1 cellular context compared by ENCODE assay signal in the genomic region with DNA sequence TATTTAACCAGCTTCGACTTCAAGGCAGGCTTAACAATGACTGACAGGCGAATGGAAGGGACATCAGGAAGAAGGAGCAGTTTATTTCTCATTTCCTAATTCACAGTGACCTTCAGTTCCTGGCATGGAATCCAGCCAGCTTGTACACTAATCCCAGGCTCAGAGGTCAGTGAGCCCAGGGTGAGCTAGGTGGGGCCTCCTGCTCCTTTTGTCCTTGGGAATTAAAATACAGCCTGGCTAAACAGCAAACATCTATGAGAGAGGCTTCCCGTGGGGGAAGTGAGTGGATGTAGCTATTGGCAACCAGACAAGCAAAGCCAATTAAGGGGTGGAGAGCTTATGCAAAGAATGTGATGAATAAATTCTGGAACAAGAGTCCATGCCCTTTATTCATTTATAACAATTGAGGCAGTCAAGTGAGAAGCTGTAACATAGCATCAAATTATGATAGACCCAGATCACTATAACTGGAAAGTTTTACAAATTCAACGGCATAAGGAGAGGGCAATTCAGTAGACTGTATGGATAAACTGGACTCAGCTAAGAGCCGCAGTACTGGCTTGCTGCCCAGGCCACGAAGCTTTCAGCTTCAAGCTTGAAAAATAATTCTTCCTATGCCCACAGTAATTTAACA.
TF ChIP-seq lines count a peak whose summit lies in the region.

No MANE protein-coding gene starts in this region.

TF ChIP-seq in HepG2, 621 proteins besides CTCF, POLR2A, EP300 and RAD21 (continued from another document and continues in another):
- TF ChIP-seq, protein P1, sequence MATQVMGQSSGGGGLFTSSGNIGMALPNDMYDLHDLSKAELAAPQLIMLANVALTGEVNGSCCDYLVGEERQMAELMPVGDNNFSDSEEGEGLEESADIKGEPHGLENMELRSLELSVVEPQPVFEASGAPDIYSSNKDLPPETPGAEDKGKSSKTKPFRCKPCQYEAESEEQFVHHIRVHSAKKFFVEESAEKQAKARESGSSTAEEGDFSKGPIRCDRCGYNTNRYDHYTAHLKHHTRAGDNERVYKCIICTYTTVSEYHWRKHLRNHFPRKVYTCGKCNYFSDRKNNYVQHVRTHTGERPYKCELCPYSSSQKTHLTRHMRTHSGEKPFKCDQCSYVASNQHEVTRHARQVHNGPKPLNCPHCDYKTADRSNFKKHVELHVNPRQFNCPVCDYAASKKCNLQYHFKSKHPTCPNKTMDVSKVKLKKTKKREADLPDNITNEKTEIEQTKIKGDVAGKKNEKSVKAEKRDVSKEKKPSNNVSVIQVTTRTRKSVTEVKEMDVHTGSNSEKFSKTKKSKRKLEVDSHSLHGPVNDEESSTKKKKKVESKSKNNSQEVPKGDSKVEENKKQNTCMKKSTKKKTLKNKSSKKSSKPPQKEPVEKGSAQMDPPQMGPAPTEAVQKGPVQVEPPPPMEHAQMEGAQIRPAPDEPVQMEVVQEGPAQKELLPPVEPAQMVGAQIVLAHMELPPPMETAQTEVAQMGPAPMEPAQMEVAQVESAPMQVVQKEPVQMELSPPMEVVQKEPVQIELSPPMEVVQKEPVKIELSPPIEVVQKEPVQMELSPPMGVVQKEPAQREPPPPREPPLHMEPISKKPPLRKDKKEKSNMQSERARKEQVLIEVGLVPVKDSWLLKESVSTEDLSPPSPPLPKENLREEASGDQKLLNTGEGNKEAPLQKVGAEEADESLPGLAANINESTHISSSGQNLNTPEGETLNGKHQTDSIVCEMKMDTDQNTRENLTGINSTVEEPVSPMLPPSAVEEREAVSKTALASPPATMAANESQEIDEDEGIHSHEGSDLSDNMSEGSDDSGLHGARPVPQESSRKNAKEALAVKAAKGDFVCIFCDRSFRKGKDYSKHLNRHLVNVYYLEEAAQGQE (IDR thresholded peaks at IDR 0.05; ENCODE audit: borderline replicate concordance in 1 of 2, low read depth in 1 of 2, low read length in 2 of 2) = no peak
- no peak for TF ChIP-seq WIZ (CRISPR knock-in tag; IDR thresholded peaks at IDR 0.05)
- TF ChIP-seq PHF5A (CRISPR knock-in tag; IDR thresholded peaks at IDR 0.05; ENCODE audit: low read depth, unreplicated experiment) = peak; percentile 89
- TF ChIP-seq NCOA5 (CRISPR knock-in tag; IDR thresholded peaks at IDR 0.05) = no peak
- no peak for TF ChIP-seq ZBTB7A (CRISPR knock-in tag; IDR thresholded peaks at IDR 0.05)
- peak; percentile 69; the same call in 1 of the 2 replicates for TF ChIP-seq ZNF430 (CRISPR knock-in tag; IDR thresholded peaks at IDR 0.05)
- TF ChIP-seq, protein P2, sequence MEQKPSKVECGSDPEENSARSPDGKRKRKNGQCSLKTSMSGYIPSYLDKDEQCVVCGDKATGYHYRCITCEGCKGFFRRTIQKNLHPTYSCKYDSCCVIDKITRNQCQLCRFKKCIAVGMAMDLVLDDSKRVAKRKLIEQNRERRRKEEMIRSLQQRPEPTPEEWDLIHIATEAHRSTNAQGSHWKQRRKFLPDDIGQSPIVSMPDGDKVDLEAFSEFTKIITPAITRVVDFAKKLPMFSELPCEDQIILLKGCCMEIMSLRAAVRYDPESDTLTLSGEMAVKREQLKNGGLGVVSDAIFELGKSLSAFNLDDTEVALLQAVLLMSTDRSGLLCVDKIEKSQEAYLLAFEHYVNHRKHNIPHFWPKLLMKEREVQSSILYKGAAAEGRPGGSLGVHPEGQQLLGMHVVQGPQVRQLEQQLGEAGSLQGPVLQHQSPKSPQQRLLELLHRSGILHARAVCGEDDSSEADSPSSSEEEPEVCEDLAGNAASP (CRISPR knock-in tag; IDR thresholded peaks at IDR 0.05; ENCODE audit: borderline replicate concordance) = peak; percentile 78; the same call in 1 of the 2 replicates
- TF ChIP-seq STAG1 (CRISPR knock-in tag; IDR thresholded peaks at IDR 0.05) = peak; percentile 21
- TF ChIP-seq, protein P3, sequence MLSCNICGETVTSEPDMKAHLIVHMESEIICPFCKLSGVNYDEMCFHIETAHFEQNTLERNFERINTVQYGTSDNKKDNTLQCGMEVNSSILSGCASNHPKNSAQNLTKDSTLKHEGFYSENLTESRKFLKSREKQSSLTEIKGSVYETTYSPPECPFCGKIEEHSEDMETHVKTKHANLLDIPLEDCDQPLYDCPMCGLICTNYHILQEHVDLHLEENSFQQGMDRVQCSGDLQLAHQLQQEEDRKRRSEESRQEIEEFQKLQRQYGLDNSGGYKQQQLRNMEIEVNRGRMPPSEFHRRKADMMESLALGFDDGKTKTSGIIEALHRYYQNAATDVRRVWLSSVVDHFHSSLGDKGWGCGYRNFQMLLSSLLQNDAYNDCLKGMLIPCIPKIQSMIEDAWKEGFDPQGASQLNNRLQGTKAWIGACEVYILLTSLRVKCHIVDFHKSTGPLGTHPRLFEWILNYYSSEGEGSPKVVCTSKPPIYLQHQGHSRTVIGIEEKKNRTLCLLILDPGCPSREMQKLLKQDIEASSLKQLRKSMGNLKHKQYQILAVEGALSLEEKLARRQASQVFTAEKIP (CRISPR knock-in tag; IDR thresholded peaks at IDR 0.05; ENCODE audit: borderline replicate concordance) = no peak
- TF ChIP-seq THAP11 (CRISPR knock-in tag; IDR thresholded peaks at IDR 0.05) = peak; percentile 63
- TF ChIP-seq MEIS1 (CRISPR knock-in tag; IDR thresholded peaks at IDR 0.05; ENCODE audit: borderline replicate concordance) = peak; percentile 81; the same call in 1 of the 2 replicates
- TF ChIP-seq, protein P4, sequence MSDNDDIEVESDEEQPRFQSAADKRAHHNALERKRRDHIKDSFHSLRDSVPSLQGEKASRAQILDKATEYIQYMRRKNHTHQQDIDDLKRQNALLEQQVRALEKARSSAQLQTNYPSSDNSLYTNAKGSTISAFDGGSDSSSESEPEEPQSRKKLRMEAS (IDR thresholded peaks at IDR 0.05) = peak; percentile 25; the same call in 1 of the 2 replicates
- TF ChIP-seq, protein P5, sequence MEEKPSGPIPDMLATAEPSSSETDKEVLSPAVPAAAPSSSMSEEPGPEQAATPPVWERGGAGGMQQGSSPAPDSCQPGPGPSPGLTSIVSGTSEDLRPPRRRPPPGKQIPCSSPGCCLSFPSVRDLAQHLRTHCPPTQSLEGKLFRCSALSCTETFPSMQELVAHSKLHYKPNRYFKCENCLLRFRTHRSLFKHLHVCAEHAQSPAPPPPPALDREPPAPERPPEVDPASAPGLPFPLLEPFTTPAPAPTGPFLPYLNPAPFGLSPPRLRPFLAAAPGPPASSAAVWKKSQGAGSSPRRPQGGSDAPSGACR (CRISPR knock-in tag; IDR thresholded peaks at IDR 0.05) = peak; percentile 37; the same call in 1 of the 2 replicates
- TF ChIP-seq ZBTB8A (CRISPR knock-in tag; IDR thresholded peaks at IDR 0.05; ENCODE audit: borderline replicate concordance, low read depth) = no peak
- no peak for TF ChIP-seq ZFP36L2 (CRISPR knock-in tag; IDR thresholded peaks at IDR 0.05)
- no peak for TF ChIP-seq ZSCAN21 (CRISPR knock-in tag; IDR thresholded peaks at IDR 0.05; ENCODE audit: borderline replicate concordance)
- peak; percentile 46; the same call in 1 of the 2 replicates for TF ChIP-seq SPEN (CRISPR knock-in tag; IDR thresholded peaks at IDR 0.05; ENCODE audit: low read depth)
- peak; percentile 66 for TF ChIP-seq CEBPG (CRISPR knock-in tag; IDR thresholded peaks at IDR 0.05)
- TF ChIP-seq, protein P6, sequence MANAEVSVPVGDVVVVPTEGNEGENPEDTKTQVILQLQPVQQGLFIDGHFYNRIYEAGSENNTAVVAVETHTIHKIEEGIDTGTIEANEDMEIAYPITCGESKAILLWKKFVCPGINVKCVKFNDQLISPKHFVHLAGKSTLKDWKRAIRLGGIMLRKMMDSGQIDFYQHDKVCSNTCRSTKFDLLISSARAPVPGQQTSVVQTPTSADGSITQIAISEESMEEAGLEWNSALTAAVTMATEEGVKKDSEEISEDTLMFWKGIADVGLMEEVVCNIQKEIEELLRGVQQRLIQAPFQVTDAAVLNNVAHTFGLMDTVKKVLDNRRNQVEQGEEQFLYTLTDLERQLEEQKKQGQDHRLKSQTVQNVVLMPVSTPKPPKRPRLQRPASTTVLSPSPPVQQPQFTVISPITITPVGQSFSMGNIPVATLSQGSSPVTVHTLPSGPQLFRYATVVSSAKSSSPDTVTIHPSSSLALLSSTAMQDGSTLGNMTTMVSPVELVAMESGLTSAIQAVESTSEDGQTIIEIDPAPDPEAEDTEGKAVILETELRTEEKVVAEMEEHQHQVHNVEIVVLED (CRISPR knock-in tag; IDR thresholded peaks at IDR 0.05; ENCODE audit: borderline replicate concordance) = peak; percentile 45; the same call in 1 of the 2 replicates
- TF ChIP-seq, protein P7, sequence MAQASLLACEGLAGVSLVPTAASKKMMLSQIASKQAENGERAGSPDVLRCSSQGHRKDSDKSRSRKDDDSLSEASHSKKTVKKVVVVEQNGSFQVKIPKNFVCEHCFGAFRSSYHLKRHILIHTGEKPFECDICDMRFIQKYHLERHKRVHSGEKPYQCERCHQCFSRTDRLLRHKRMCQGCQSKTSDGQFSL (CRISPR knock-in tag; IDR thresholded peaks at IDR 0.05) = no peak
- TF ChIP-seq, protein P8, sequence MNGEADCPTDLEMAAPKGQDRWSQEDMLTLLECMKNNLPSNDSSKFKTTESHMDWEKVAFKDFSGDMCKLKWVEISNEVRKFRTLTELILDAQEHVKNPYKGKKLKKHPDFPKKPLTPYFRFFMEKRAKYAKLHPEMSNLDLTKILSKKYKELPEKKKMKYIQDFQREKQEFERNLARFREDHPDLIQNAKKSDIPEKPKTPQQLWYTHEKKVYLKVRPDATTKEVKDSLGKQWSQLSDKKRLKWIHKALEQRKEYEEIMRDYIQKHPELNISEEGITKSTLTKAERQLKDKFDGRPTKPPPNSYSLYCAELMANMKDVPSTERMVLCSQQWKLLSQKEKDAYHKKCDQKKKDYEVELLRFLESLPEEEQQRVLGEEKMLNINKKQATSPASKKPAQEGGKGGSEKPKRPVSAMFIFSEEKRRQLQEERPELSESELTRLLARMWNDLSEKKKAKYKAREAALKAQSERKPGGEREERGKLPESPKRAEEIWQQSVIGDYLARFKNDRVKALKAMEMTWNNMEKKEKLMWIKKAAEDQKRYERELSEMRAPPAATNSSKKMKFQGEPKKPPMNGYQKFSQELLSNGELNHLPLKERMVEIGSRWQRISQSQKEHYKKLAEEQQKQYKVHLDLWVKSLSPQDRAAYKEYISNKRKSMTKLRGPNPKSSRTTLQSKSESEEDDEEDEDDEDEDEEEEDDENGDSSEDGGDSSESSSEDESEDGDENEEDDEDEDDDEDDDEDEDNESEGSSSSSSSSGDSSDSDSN (CRISPR knock-in tag; IDR thresholded peaks at IDR 0.05) = peak; percentile 35; the same call in 1 of the 2 replicates
- TF ChIP-seq, protein P9, sequence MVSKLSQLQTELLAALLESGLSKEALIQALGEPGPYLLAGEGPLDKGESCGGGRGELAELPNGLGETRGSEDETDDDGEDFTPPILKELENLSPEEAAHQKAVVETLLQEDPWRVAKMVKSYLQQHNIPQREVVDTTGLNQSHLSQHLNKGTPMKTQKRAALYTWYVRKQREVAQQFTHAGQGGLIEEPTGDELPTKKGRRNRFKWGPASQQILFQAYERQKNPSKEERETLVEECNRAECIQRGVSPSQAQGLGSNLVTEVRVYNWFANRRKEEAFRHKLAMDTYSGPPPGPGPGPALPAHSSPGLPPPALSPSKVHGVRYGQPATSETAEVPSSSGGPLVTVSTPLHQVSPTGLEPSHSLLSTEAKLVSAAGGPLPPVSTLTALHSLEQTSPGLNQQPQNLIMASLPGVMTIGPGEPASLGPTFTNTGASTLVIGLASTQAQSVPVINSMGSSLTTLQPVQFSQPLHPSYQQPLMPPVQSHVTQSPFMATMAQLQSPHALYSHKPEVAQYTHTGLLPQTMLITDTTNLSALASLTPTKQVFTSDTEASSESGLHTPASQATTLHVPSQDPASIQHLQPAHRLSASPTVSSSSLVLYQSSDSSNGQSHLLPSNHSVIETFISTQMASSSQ (IDR thresholded peaks at IDR 0.05; ENCODE audit: low read depth) = no peak; the same call in 1 of the 2 replicates
- TF ChIP-seq, protein P9 (CRISPR knock-in tag; IDR thresholded peaks at IDR 0.05; ENCODE audit: borderline replicate concordance) = peak; percentile 85
- TF ChIP-seq, protein P10, sequence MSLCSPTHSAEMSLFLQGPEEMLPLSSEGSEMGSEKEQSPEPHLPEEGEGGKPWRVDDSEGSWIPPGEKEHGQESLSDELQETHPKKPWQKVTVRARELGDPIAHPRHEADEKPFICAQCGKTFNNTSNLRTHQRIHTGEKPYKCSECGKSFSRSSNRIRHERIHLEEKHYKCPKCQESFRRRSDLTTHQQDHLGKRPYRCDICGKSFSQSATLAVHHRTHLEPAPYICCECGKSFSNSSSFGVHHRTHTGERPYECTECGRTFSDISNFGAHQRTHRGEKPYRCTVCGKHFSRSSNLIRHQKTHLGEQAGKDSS (CRISPR knock-in tag; IDR thresholded peaks at IDR 0.05; ENCODE audit: borderline replicate concordance, low read depth) = peak; percentile 70; the same call in 1 of the 2 replicates
- TF ChIP-seq, protein P11, sequence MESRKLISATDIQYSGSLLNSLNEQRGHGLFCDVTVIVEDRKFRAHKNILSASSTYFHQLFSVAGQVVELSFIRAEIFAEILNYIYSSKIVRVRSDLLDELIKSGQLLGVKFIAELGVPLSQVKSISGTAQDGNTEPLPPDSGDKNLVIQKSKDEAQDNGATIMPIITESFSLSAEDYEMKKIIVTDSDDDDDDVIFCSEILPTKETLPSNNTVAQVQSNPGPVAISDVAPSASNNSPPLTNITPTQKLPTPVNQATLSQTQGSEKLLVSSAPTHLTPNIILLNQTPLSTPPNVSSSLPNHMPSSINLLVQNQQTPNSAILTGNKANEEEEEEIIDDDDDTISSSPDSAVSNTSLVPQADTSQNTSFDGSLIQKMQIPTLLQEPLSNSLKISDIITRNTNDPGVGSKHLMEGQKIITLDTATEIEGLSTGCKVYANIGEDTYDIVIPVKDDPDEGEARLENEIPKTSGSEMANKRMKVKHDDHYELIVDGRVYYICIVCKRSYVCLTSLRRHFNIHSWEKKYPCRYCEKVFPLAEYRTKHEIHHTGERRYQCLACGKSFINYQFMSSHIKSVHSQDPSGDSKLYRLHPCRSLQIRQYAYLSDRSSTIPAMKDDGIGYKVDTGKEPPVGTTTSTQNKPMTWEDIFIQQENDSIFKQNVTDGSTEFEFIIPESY (CRISPR knock-in tag; IDR thresholded peaks at IDR 0.05) = peak; percentile 27; the same call in 1 of the 2 replicates
- peak; percentile 86 for TF ChIP-seq RFX3 (CRISPR knock-in tag; IDR thresholded peaks at IDR 0.05)
- TF ChIP-seq ASH2L (IDR thresholded peaks at IDR 0.05; ENCODE audit: insufficient read length, low read depth, low read length) = peak; percentile 83
- TF ChIP-seq SAP130 (CRISPR knock-in tag; IDR thresholded peaks at IDR 0.05; ENCODE audit: low read depth) = peak; percentile 91
- no peak for TF ChIP-seq SNAPC2 (CRISPR knock-in tag; IDR thresholded peaks at IDR 0.05)
- 0 out of 2 replicates have a peak, but pooled peaks have one; percentile 45 for TF ChIP-seq SP4 (CRISPR knock-in tag; IDR thresholded peaks at IDR 0.05)
